ENCODE assay signal across 7 cellular contexts in the genomic region with DNA sequence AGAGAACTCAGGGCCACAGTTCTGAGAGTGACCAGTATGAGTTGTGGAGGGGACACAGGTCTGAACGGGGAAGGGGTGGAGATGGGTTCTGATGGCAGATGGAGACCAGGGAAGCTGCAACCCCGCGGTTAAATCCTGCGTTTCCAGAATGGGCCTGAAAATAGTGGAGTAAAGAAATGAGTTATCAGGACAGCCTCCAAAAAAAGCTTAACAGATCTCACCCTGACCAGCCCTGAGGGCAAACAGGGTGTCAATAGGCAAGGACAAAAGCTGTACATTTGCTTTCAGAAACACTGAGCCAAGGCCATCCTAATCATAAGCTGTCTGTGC. TPM values are rescaled to one million over a fixed set of nuclear protein-coding genes. Genes with fewer than 3 reads are reported as not detected.
A peak's percentile ranks its signal among the peaks of the same experiment; 100 is the strongest.
DNase-seq lines count a peak whose midpoint lies in the region; ATAC-seq and TF ChIP-seq lines count a peak whose summit lies in the region.

No MANE protein-coding gene starts in this region.

- no peak overlapping the region for H3K27ac Mint-ChIP-seq in WTC11
- H3K27ac Mint-ChIP-seq in stimulated activated memory B cell treated with anti-CD40 and anti-IgM and Interleukin-4, amounts not matched to agents 10 μg/mL and 1 μg/mL and 100 μg/mL, for 72 hours, result peak overlapping the region; percentile 78

- peaks cover 23% of the 10 kb centered on the region for H3K27me3 ChIP-seq in HAP-1 (ENCODE audit: low read depth)

- no peaks in the 10 kb centered on the region for H3K9me3 Mint-ChIP-seq in WTC11
- no peaks in the 10 kb centered on the region for H3K9me3 Mint-ChIP-seq in stimulated activated memory B cell treated with anti-CD40 and anti-IgM and Interleukin-4, amounts not matched to agents 10 μg/mL and 1 μg/mL and 100 μg/mL, for 72 hours

- H3K4me1 Mint-ChIP-seq in WTC11, result peaks cover 11% of the 10 kb centered on the region
- peaks cover 7% of the 10 kb centered on the region for H3K4me1 Mint-ChIP-seq in stimulated activated memory B cell treated with anti-CD40 and anti-IgM and Interleukin-4, amounts not matched to agents 10 μg/mL and 1 μg/mL and 100 μg/mL, for 72 hours

- H3K27me3 Mint-ChIP-seq in WTC11 (ENCODE audit: low read depth), result peaks cover 67% of the 10 kb centered on the region
- H3K27me3 Mint-ChIP-seq in stimulated activated memory B cell treated with anti-CD40 and anti-IgM and Interleukin-4, amounts not matched to agents 10 μg/mL and 1 μg/mL and 100 μg/mL, for 72 hours, result peaks cover 48% of the 10 kb centered on the region

- peak overlapping the region; percentile 90 for H3K4me3 Mint-ChIP-seq in WTC11
- H3K4me3 Mint-ChIP-seq in stimulated activated memory B cell treated with anti-CD40 and anti-IgM and Interleukin-4, amounts not matched to agents 10 μg/mL and 1 μg/mL and 100 μg/mL, for 72 hours, result peak overlapping the region; percentile 96

- H3K36me3 Mint-ChIP-seq in WTC11, result no peaks in the 10 kb centered on the region
- peaks cover 4% of the 10 kb centered on the region for H3K36me3 Mint-ChIP-seq in stimulated activated memory B cell treated with anti-CD40 and anti-IgM and Interleukin-4, amounts not matched to agents 10 μg/mL and 1 μg/mL and 100 μg/mL, for 72 hours

- no peak for TF ChIP-seq CTCF in WTC11 (IDR thresholded peaks at IDR 0.05)

- H3K4me3 ChIP-seq in HAP-1 (peak overlapping the region; percentile 30), iPS-11a (ENCODE audit: low read depth, low read length) (peak overlapping the region; percentile 60)

- no peaks in the 10 kb centered on the region for H3K4me1 ChIP-seq in HAP-1

- ATAC-seq in WTC11 (no peak), HG03196 (IDR thresholded peaks at IDR 0.05; ENCODE audit: unreplicated experiment) (no peak)
- ATAC-seq in stimulated activated memory B cell treated with anti-CD40 and anti-IgM and Interleukin-4, amounts not matched to agents 10 μg/mL and 1 μg/mL and 100 μg/mL, for 72 hours, result no peak

- CTCF ChIA-PET in WTC11 (lab: Charles Lee), result interaction anchor here (0.9 to 3.0 kb wide), 7 partner anchors 9 to 364 kb away, joined by 3 to 17 read pairs (median 5); partner anchors contain the start of genes CCDC175 and LRRC9

- POLR2A ChIA-PET in WTC11 (lab: Charles Lee), result interaction anchor here (0.6 kb wide), 1 partner anchor 289 kb away, joined by 7 read pairs; no protein-coding TSS in a partner anchor

- H3K9me3 ChIP-seq in HAP-1, result no peaks in the 10 kb centered on the region

- in situ Hi-C loops in HAP-1 (cut with MboI; ENCODE audit: low sequenced_read_pairs), result no loop called here

- DNase-seq in HAP-1 (ENCODE audit: low spot score in 2 of 2) (peak in 1 of 2 experiments; percentile 12), WTC11 (ENCODE audit: low spot score) (no peak), MV-4-11 (lab: John Stamatoyannopoulos, UW) (no peak)
- DNase-seq in stimulated activated CD4-positive, alpha-beta T cell treated with anti-CD3 and anti-CD28 coated beads, Interleukin-2, amount 100 ng/mL, for 48 hours, result no peak

- H3K36me3 ChIP-seq in HAP-1 (replicated peaks), result no peaks in the 10 kb centered on the region

TF ChIP-seq in WTC11, 78 proteins besides CTCF, POLR2A, EP300 and RAD21:
- TF ChIP-seq, protein P1, sequence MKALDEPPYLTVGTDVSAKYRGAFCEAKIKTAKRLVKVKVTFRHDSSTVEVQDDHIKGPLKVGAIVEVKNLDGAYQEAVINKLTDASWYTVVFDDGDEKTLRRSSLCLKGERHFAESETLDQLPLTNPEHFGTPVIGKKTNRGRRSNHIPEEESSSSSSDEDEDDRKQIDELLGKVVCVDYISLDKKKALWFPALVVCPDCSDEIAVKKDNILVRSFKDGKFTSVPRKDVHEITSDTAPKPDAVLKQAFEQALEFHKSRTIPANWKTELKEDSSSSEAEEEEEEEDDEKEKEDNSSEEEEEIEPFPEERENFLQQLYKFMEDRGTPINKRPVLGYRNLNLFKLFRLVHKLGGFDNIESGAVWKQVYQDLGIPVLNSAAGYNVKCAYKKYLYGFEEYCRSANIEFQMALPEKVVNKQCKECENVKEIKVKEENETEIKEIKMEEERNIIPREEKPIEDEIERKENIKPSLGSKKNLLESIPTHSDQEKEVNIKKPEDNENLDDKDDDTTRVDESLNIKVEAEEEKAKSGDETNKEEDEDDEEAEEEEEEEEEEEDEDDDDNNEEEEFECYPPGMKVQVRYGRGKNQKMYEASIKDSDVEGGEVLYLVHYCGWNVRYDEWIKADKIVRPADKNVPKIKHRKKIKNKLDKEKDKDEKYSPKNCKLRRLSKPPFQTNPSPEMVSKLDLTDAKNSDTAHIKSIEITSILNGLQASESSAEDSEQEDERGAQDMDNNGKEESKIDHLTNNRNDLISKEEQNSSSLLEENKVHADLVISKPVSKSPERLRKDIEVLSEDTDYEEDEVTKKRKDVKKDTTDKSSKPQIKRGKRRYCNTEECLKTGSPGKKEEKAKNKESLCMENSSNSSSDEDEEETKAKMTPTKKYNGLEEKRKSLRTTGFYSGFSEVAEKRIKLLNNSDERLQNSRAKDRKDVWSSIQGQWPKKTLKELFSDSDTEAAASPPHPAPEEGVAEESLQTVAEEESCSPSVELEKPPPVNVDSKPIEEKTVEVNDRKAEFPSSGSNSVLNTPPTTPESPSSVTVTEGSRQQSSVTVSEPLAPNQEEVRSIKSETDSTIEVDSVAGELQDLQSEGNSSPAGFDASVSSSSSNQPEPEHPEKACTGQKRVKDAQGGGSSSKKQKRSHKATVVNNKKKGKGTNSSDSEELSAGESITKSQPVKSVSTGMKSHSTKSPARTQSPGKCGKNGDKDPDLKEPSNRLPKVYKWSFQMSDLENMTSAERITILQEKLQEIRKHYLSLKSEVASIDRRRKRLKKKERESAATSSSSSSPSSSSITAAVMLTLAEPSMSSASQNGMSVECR (CRISPR knock-in tag; IDR thresholded peaks at IDR 0.05; ENCODE audit: borderline replicate concordance), result no peak
- TF ChIP-seq SP1 (CRISPR knock-in tag; conservative IDR thresholded peaks at IDR 0.05), result 0 out of 2 replicates have a peak, but pooled peaks have one; percentile 8

RNA-seq across cellular contexts. Expression of gene RTN1, which starts 0.6 kb away (rescaled TPM):
- total RNA-seq in WTC11 (2021), result 1.1 to 2.8 TPM (median 1.5 TPM) in 3 replicates

RNA-seq across cellular contexts. Expression of gene LRRC9, which starts 48.8 kb away (rescaled TPM):
- 0.79 to 0.99 TPM (median 0.82 TPM) in 3 replicates for total RNA-seq in WTC11 (2021)
